In the genomic region with DNA sequence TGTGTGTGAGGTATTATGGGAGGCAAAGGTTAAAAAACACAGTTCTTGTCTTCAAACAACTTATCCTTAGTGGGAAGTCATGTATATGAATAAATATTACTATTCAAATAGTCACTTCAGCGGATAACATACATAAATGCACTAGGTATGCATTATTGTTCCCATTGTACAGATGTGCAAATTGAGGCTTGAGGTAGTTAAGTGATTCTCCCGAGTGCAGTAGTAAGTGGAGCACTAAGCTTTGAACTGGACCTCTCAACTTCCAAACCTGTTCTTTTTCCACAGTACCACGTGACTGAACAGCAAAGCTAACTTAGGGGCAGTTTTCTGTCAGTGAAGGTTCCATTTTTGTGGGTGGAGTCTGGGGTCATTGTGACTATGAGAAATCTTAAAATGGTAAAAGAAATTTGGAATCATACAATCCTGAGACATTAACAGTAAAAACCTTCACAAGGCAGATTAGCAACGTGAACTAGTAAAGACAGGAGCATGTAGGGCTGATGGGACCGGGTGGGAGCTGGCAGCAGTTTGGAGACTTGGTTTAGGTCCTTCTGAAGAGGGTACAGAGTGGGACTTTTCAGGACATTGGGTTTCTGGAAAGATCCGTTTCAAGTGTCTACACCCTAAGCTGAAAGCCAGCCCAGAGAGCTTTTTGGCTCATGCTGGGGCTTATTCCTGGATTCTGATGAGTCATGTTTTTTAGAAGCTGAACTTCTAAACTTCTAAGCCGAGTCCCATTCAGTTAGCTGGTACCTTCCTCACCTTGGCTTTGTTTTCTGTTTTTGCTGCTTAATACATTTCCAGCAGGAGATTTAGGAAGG, we compare ENCODE assay signal across 10 cellular contexts.
A peak's percentile ranks its signal among the peaks of the same experiment; 100 is the strongest.
DNase-seq lines count a peak whose midpoint lies in the region; ATAC-seq, FAIRE-seq and TF ChIP-seq lines count a peak whose summit lies in the region.
"Had no signal": no experiment of that assay in that cellular context is flagged by ENCODE, and none has a peak within 500 bp of the region (broad histone marks: within the 10 kb centered on the region; RNA-seq: fewer than 3 reads in every experiment).

No MANE protein-coding gene starts in this region.

- no peaks in the 10 kb centered on the region for H3K9me3 ChIP-seq in Panc1 (ENCODE audit: control insufficient read depth, insufficient read depth, low read depth, low read length)
- H3K9me3 ChIP-seq in prostate gland: no peaks in the 10 kb centered on the region
- no peaks in the 10 kb centered on the region for H3K9me3 ChIP-seq in kidney (ENCODE audit: control insufficient read depth in 1 of 2, low read length in 2 of 2)
- H3K9me3 ChIP-seq: neutrophil had no signal

- POLR2A ChIA-PET in Panc1 (lab: Charles Lee): no interaction called here

- intact Hi-C loops in Panc1 (cut with micrococcal nuclease; ENCODE audit: unreplicated experiment) (no loop called here), prostate gland (cut with DNase I) (no loop called here), kidney (cut with DNase I) (no loop called here)

- CTCF ChIA-PET in Panc1 (lab: Charles Lee): no interaction called here

- BruUV-seq in Panc1 (replicated peaks; lab: Mats Ljungman, UMichigan): no TSS peak

- H3K27me3 ChIP-seq in Panc1 (ENCODE audit: control insufficient read depth, insufficient read depth, low read length) (no peaks in the 10 kb centered on the region), prostate gland (replicated peaks; ENCODE audit: insufficient read depth) (no peaks in the 10 kb centered on the region)
- H3K27me3 ChIP-seq: neutrophil had no signal

- H3K27ac ChIP-seq in Panc1 (ENCODE audit: low read length) (peak overlapping the region; percentile 83), prostate gland (peak overlapping the region; percentile 28 to 30), kidney (ENCODE audit: low read depth in 2 of 2, low read length in 2 of 2) (peak overlapping the region in 1 of 2 donors; percentile 66)
- H3K27ac ChIP-seq: neutrophil had no signal

- peaks cover 54% of the 10 kb centered on the region for H3K4me1 ChIP-seq in Panc1 (ENCODE audit: control insufficient read depth, insufficient read depth, low read length)
- H3K4me1 ChIP-seq in prostate gland (replicated peaks): peaks cover 6% of the 10 kb centered on the region
- peaks cover 19 to 21% of the 10 kb centered on the region in 2 donors for H3K4me1 ChIP-seq in kidney (ENCODE audit: control insufficient read depth in 1 of 2, insufficient read depth in 1 of 2, low read depth in 1 of 2, low read length in 2 of 2)

- H3K9ac ChIP-seq in kidney (ENCODE audit: low read length in 2 of 2): no peak overlapping the region

- no peak for TF ChIP-seq POLR2A in prostate gland (IDR thresholded peaks at IDR 0.05)

- in situ Hi-C loops in Panc1 (cut with HindIII; ENCODE audit: low pct_unique_long_range_greater_than_20kb, low sequenced_read_pairs): no loop called here

- DNase-seq in Panc1 (ENCODE audit: low read depth, low spot score) (no peak), epidermal melanocyte (ENCODE audit: insufficient read length, low spot score) (peak; percentile 50), prostate gland (ENCODE audit: low spot score) (peak; percentile 41), hippocampal formation (lab: John Stamatoyannopoulos, UW) (no peak), NCI-H1417 (lab: John Stamatoyannopoulos, UW) (no peak), kidney (no peak)
- DNase-seq: NCI-H1092 treated with DMSO at 0.1 percent for 48 hours had no signal

- H3K36me3 ChIP-seq in Panc1 (ENCODE audit: control insufficient read depth, insufficient read depth, low read length): no peaks in the 10 kb centered on the region
- no peaks in the 10 kb centered on the region for H3K36me3 ChIP-seq in prostate gland
- H3K36me3 ChIP-seq in kidney (ENCODE audit: control insufficient read depth in 1 of 2, insufficient read depth in 2 of 2, low read length in 2 of 2): no peaks in the 10 kb centered on the region
- H3K36me3 ChIP-seq: neutrophil had no signal

- ATAC-seq in Panc1: peak; percentile 49; the same call in 1 of the 2 replicates
- no peak for ATAC-seq in GM21515 (IDR thresholded peaks at IDR 0.05; ENCODE audit: unreplicated experiment)

- WGBS in prostate gland: 53% methylated on average over 7 of the region's 7 CpGs

- no peak for TF ChIP-seq CTCF in Panc1 (IDR thresholded peaks at IDR 0.05)
- no peak for TF ChIP-seq CTCF in prostate gland (IDR thresholded peaks at IDR 0.05)
- TF ChIP-seq CTCF in kidney (IDR thresholded peaks at IDR 0.05; ENCODE audit: borderline replicate concordance, extremely low read depth, insufficient read depth): no peak

- no peak overlapping the region; a peak in 1 of 4 replicates for H3K4me3 ChIP-seq in Panc1 (ENCODE audit: low read depth in 2 of 2, low read length in 2 of 2)
- no peak overlapping the region for H3K4me3 ChIP-seq in prostate gland
- no peak overlapping the region for H3K4me3 ChIP-seq in kidney (ENCODE audit: low read length in 2 of 2)

- peak; percentile 89 for FAIRE-seq in G401.6 (lab: Jason Lieb, UNC)
- no peak for FAIRE-seq in kidney (lab: Jason Lieb, UNC)

Comparison
In these comparisons a context has a peak if more than half of its experiments do, and no peak if none do; other contexts are left out.
1. DNase-seq: peak in epidermal melanocyte (single experiment) and prostate gland (single experiment); none in Panc1 (single experiment), hippocampal formation (0 of 2), NCI-H1417 (0 of 3) and kidney (single experiment).